Comparison of ENCODE assay signal across 15 cellular contexts in the genomic region with DNA sequence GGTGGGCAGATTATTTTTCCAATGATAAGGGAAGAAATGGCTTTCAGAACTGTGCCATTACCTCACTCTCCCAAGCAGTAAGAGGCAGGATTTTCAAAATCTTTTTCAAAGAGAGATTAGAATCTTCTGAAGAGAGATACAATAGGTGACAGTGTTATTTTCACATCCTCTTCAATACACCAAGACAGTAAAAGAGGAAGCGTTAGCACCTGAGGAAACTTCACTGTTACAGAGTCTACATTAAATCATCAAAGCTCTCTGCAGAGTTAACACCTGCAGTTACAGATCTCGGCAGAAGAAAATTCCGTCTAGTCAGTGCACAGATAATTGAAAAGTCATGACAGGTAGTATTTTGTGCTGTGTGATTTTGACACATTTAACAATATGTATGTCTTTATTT.
DNase-seq lines count a peak whose midpoint lies in the region; ATAC-seq, FAIRE-seq and TF ChIP-seq lines count a peak whose summit lies in the region.
"Had no signal": no experiment of that assay in that cellular context is flagged by ENCODE, and none has a peak within 500 bp of the region (broad histone marks: within the 10 kb centered on the region; RNA-seq: fewer than 3 reads in every experiment).

No MANE protein-coding gene starts in this region.

- 46% methylated on average over 3 of the region's 3 CpGs for WGBS in GM12878 (ENCODE audit: insufficient coverage, insufficient replicate concordance, low lambda C conversion rate, missing lambda C conversion rate)
- WGBS in prostate gland, result 82% methylated on average over 3 of the region's 3 CpGs

- peaks cover 3% of the 10 kb centered on the region; the same call in 1 of the 2 replicates for H4K20me1 ChIP-seq in GM12878 (ENCODE audit: control insufficient read depth, insufficient read depth)

- in situ Hi-C loops in GM12878 (cut with MboI), result no loop called here

- H3K4me2 ChIP-seq in GM12878 (ENCODE audit: control insufficient read depth, insufficient read depth), result no peak overlapping the region

- no peak overlapping the region for H3K27ac ChIP-seq in GM12878 (ENCODE audit: control insufficient read depth, insufficient read depth)
- H3K27ac ChIP-seq in prostate gland, result no peak overlapping the region
- H3K27ac ChIP-seq: cardiac muscle cell had no signal

- TF ChIP-seq EP300 in GM12878 (IDR thresholded peaks at IDR 0.05; ENCODE audit: borderline replicate concordance in 1 of 2, control insufficient read depth in 1 of 2, low read depth in 2 of 2, low read length in 2 of 2), result no peak

- CTCF ChIA-PET in GM12878 (lab: Yijun Ruan, JAX), result no interaction called here

- TF ChIP-seq RAD21 in GM12878 (IDR thresholded peaks at IDR 0.05; ENCODE audit: insufficient read depth, low read depth, low read length), result no peak

- ATAC-seq in GM18867 (IDR thresholded peaks at IDR 0.05; ENCODE audit: unreplicated experiment), result peak; percentile 99
- peak; percentile 93 for ATAC-seq in GM21526 (IDR thresholded peaks at IDR 0.05; ENCODE audit: low FRiP score, unreplicated experiment)
- ATAC-seq in HG03097 (IDR thresholded peaks at IDR 0.05; ENCODE audit: low FRiP score, unreplicated experiment), result peak; percentile 52
- peak; percentile 85 for ATAC-seq in GM12878
- ATAC-seq: WTC11 had no signal

- RAD21 ChIA-PET in GM12878 (lab: Charles Lee; ENCODE audit: unreplicated experiment), result no interaction called here

- no TSS peak for BruUV-seq in GM12878 (replicated peaks; lab: Mats Ljungman, UMichigan)

- DNase-seq in GM12878 (ENCODE audit: low read depth, low spot score), result no peak
- no peak for DNase-seq in NCI-H526 (lab: John Stamatoyannopoulos, UW)
- DNase-seq in Kasumi-1 (lab: John Stamatoyannopoulos, UW), result no peak
- DNase-seq in NCI-H2107 treated with DMSO at 0.1 percent for 48 hours (lab: John Stamatoyannopoulos, UW; ENCODE audit: unreplicated experiment), result no peak
- no peak for DNase-seq in prostate gland (ENCODE audit: low spot score)
- DNase-seq: activated CD8-positive, alpha-beta memory T cell treated with anti-CD3 and anti-CD28 coated beads, Interleukin-2, amount 50 U/mL, for 48 hours; activated naive CD8-positive, alpha-beta T cell treated with anti-CD3 and anti-CD28 coated beads, Interleukin-2, amount 10 ng/mL, durations not matched to agents 7 days and 5 days; substantia nigra had no signal

- FAIRE-seq in GM12878 (lab: Jason Lieb, UNC), result no peak
- FAIRE-seq: frontal cortex had no signal

- POLR2A ChIA-PET in GM12878 (lab: Charles Lee), result no interaction called here

- H3K36me3 ChIP-seq in GM12878 (ENCODE audit: control insufficient read depth in 2 of 2, insufficient read depth in 2 of 2, low read length in 1 of 2) (no peaks in the 10 kb centered on the region), prostate gland (no peaks in the 10 kb centered on the region)
- H3K36me3 ChIP-seq: HAP-1 had no signal

- H3K9ac ChIP-seq in GM12878 (ENCODE audit: control insufficient read depth, insufficient read depth, low read length), result no peak overlapping the region

- H3K27me3 ChIP-seq in GM12878 (replicated peaks in 1 of 2; ENCODE audit: control insufficient read depth in 2 of 2, insufficient read depth in 2 of 2, low read length in 1 of 2) (no peaks in the 10 kb centered on the region), prostate gland (replicated peaks; ENCODE audit: insufficient read depth) (no peaks in the 10 kb centered on the region)
- H3K27me3 ChIP-seq: cardiac muscle cell had no signal

- no peak overlapping the region for H2AFZ ChIP-seq in GM12878 (ENCODE audit: control insufficient read depth, low read depth, low read length)

- SMC1A ChIA-PET in GM12878 (lab: Charles Lee; ENCODE audit: uncharacterized antibody, unreplicated experiment), result no interaction called here

- H3K79me2 ChIP-seq in GM12878 (ENCODE audit: control insufficient read depth, insufficient read depth, low read length), result no peaks in the 10 kb centered on the region

- H3K4me1 ChIP-seq in GM12878 (ENCODE audit: control insufficient read depth, insufficient read depth, low read length), result no peaks in the 10 kb centered on the region
- H3K4me1 ChIP-seq in prostate gland (replicated peaks), result no peaks in the 10 kb centered on the region
- H3K4me1 ChIP-seq: HAP-1 had no signal

- TF ChIP-seq POLR2A in GM12878 (IDR thresholded peaks at IDR 0.05; ENCODE audit: low read depth, low read length), result no peak
- TF ChIP-seq POLR2A in prostate gland (IDR thresholded peaks at IDR 0.05), result no peak

- intact Hi-C loops in GM12878 (cut with micrococcal nuclease; ENCODE audit: unreplicated experiment), result loop anchor here (10.0 kb wide), 1 partner anchor 450 kb away; no protein-coding TSS in a partner anchor
- intact Hi-C loops in prostate gland (cut with DNase I), result loop anchor here (5.0 to 10.0 kb wide), 2 partner anchors 140 to 453 kb away; a partner anchor contains a TSS

- TF ChIP-seq CTCF in GM12878 (IDR thresholded peaks at IDR 0.05 in 2 of 3, conservative IDR thresholded peaks at IDR 0.05 in 1 of 3; ENCODE audit: control insufficient read depth in 2 of 3, extremely low read depth in 1 of 3, insufficient read depth in 1 of 3, low read depth in 3 of 3, low read length in 3 of 3), result no peak
- TF ChIP-seq CTCF in prostate gland (IDR thresholded peaks at IDR 0.05), result no peak

- no peaks in the 10 kb centered on the region for H3K9me3 ChIP-seq in GM12878 (replicated peaks; ENCODE audit: control insufficient read depth, insufficient read depth, low read length)
- H3K9me3 ChIP-seq in prostate gland, result no peaks in the 10 kb centered on the region
- H3K9me3 ChIP-seq: HAP-1 had no signal

- H3K4me3 ChIP-seq in GM12878, result no peak overlapping the region
- H3K4me3 ChIP-seq in prostate gland, result no peak overlapping the region
- H3K4me3 ChIP-seq: cardiac muscle cell, HAP-1 had no signal

TF ChIP-seq in GM12878, 131 proteins besides CTCF, POLR2A, EP300 and RAD21:
- TF ChIP-seq SPI1 (IDR thresholded peaks at IDR 0.05; ENCODE audit: borderline replicate concordance, insufficient read depth, low read depth, low read length) (peak; percentile 57; the same call in 1 of the 2 replicates), HDAC6 (IDR thresholded peaks at IDR 0.05; ENCODE audit: unreplicated experiment) (no peak)
